37 cellular contexts compared by ENCODE assay signal in the genomic region with DNA sequence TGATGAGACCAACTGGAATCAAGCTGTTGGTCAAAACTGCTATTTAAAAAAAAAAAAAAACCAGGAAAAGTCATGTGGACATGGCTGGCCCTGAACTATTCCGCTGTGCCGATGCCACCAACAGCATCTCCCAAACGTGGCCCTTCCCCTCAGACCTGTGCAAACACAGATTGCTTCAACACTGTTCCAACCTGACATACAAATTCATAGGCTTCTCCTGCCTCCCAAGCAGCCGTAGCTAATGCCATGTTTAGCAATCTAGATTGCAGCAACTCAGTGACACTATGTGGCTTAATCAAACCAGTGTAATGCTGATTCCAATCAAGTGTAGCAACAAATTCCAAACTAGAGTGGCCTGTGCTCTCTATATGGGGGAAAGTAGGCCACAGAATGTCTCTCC. TPM values are rescaled to one million over a fixed set of nuclear protein-coding genes. Genes with fewer than 3 reads are reported as not detected.
"Had no signal": no experiment of that assay in that cellular context is flagged by ENCODE, and none has a peak within 500 bp of the region (broad histone marks: within the 10 kb centered on the region; RNA-seq: fewer than 3 reads in every experiment).

No MANE protein-coding gene starts in this region.

- H3K4me1 ChIP-seq: breast epithelium had no signal

- FAIRE-seq: astrocyte, TTC549 had no signal

- DNase-seq: activated B cell treated with CpG ODN at 0.5 μM for 24 hours; activated CD4-positive, alpha-beta memory T cell treated with anti-CD3 and anti-CD28 coated beads for 36 hours; activated CD4-positive, alpha-beta T cell treated with anti-CD3 and anti-CD28 coated beads for 4 hours; activated CD4-positive, alpha-beta T cell treated with anti-CD3 and anti-CD28 coated beads, Interleukin-2, amount 50 U/mL, for 1 hour; activated CD4-positive, alpha-beta T cell treated with anti-CD3 and anti-CD28 coated beads, Interleukin-2, amount 50 U/mL, for 4 hours; activated CD4-positive, CD25-positive, alpha-beta regulatory T cell treated with anti-CD3 and anti-CD28 coated beads, Interleukin-2, amount 50 U/mL, for 72 hours; activated CD8-positive, alpha-beta memory T cell treated with anti-CD3 and anti-CD28 coated beads, Interleukin-2, amount 50 U/mL, for 4 hours; activated CD8-positive, alpha-beta T cell treated with anti-CD3 and anti-CD28 coated beads for 36 hours; activated effector memory CD4-positive, alpha-beta T cell treated with anti-CD3 and anti-CD28 coated beads, Interleukin-2, amount 50 U/mL, for 16 hours; activated gamma-delta T cell treated with Interleukin-2 at 50 U/mL for 16 hours; activated naive CD4-positive, alpha-beta T cell; activated naive CD4-positive, alpha-beta T cell treated with anti-CD3 and anti-CD28 coated beads for 36 hours; activated naive CD4-positive, alpha-beta T cell treated with anti-CD3 and anti-CD28 coated beads, Interleukin-2, amount 50 U/mL, for 16 hours; activated naive CD8-positive, alpha-beta T cell treated with anti-CD3 and anti-CD28 coated beads for 36 hours; activated T-cell treated with anti-CD3 and anti-CD28 coated beads for 4 hours; activated T-cell treated with anti-CD3 and anti-CD28 coated beads, Interleukin-2, amount 50 U/mL, for 1 hour; activated T-cell treated with anti-CD3 and anti-CD28 coated beads, Interleukin-2, amount 50 U/mL, for 4 hours; activated T-cell treated with anti-CD3 and anti-CD28 coated beads, Interleukin-2, amount 50 U/mL, for 72 hours; adrenal gland; amniotic stem cell; aorta; body of pancreas; brain microvascular endothelial cell; cerebellar nuclear complex; T-helper 1 cell; T-helper 2 cell; T-helper 9 cell had no signal

- H3K4me3 ChIP-seq: adrenal gland, body of pancreas, breast epithelium, cardiac muscle cell had no signal

- H3K27ac ChIP-seq: adrenal gland, body of pancreas, brain microvascular endothelial cell, breast epithelium, cardiac muscle cell, VCaP had no signal

- H3K9me3 ChIP-seq: adrenal gland, body of pancreas, breast epithelium had no signal

- H3K27me3 ChIP-seq: adrenal gland, body of pancreas, brain microvascular endothelial cell, breast epithelium, cardiac muscle cell had no signal

- H3K36me3 ChIP-seq: adrenal gland, brain microvascular endothelial cell, breast epithelium, cardiac muscle cell had no signal

- ATAC-seq: activated CD8-positive, alpha-beta T cell treated with anti-CD3 and anti-CD28 coated beads for 36 hours; activated naive CD4-positive, alpha-beta T cell treated with anti-CD3 and anti-CD28 coated beads, Interleukin-2, amount 50 U/mL, for 72 hours; activated T-cell treated with anti-CD3 and anti-CD28 coated beads, Interleukin-2, amount 50 U/mL, for 4 hours; activated T-cell treated with anti-CD3 and anti-CD28 coated beads, Interleukin-2, amount 50 U/mL, for 72 hours; activated T-helper 17 cell treated with anti-CD3 and anti-CD28 coated beads, Interleukin-2, amount 50 U/mL, for 72 hours; body of pancreas had no signal

RNA-seq across cellular contexts. Expression of gene PRKN, which starts 16.2 kb away (rescaled TPM):
- total RNA-seq: activated CD4-positive, alpha-beta T cell treated with anti-CD3 and anti-CD28 coated beads, Interleukin-2, amount 10 ng/mL, durations not matched to agents 24 days and 14 days; activated CD8-positive, alpha-beta memory T cell treated with anti-CD3 and anti-CD28 coated beads for 36 hours; activated T-helper 1 cell treated with anti-CD3 and anti-CD28 coated beads, Interleukin-12 subunit alpha, Interleukin-12 subunit beta, Interleukin-2, Interleukin-4 antibody, amounts not matched to agents 30 ng/mL and 10 ng/mL and 1 ng/mL, durations not matched to agents 14 hours and 24 hours and 36 hours had no signal

RNA-seq across cellular contexts. Expression of gene PACRG, which starts 16.4 kb away (rescaled TPM):
- total RNA-seq: activated B cell treated with CpG ODN at 0.5 μM for 24 hours; activated CD4-positive, alpha-beta memory T cell treated with anti-CD3 and anti-CD28 coated beads for 36 hours; activated CD4-positive, alpha-beta T cell treated with anti-CD3 and anti-CD28 coated beads, Interleukin-2, amount 10 ng/mL, durations not matched to agents 24 days and 14 days; activated CD8-positive, alpha-beta memory T cell treated with anti-CD3 and anti-CD28 coated beads for 36 hours; activated CD8-positive, alpha-beta T cell treated with anti-CD3 and anti-CD28 coated beads for 36 hours; activated naive CD4-positive, alpha-beta T cell treated with anti-CD3 and anti-CD28 coated beads for 36 hours; activated T-cell treated with anti-CD3 and anti-CD28 coated beads, Interleukin-2, amount 50 U/mL, for 4 hours; activated T-cell treated with anti-CD3 and anti-CD28 coated beads, Interleukin-2, amount 50 U/mL, for 72 hours; activated T-helper 17 cell treated with anti-CD3 and anti-CD28 coated beads, Interleukin-2, amount 50 U/mL, for 72 hours; astrocyte had no signal
